Comparison of ENCODE assay signal across 11 cellular contexts in the genomic region with DNA sequence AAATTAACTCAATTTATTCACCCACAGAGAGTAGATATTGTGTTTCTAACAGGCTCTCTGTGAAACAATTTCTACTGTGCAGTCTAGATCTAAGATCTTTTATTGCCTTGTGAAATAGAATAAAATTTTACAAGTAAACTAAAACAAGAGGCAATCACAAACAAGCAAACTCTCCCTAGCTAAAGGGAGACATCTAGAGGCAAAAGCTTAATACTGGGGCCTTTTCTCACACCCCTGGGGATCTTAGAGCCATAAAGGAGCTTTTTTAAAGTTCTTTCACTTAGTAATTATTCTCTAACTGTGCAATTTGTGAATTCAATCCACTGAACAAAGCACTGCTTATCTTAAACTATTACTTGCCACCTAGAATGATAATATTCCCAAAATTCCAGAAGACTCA. TPM values are rescaled to one million over a fixed set of nuclear protein-coding genes. Genes with fewer than 3 reads are reported as not detected.
DNase-seq lines count a peak whose midpoint lies in the region; ATAC-seq, FAIRE-seq and TF ChIP-seq lines count a peak whose summit lies in the region.
"Had no signal": no experiment of that assay in that cellular context is flagged by ENCODE, and none has a peak within 500 bp of the region (broad histone marks: within the 10 kb centered on the region; RNA-seq: fewer than 3 reads in every experiment).

No MANE protein-coding gene starts in this region.

- peaks cover 24% of the 10 kb centered on the region for H3K36me3 Mint-ChIP-seq in type B pancreatic cell

- peaks cover 16% of the 10 kb centered on the region for H3K36me3 ChIP-seq in cardiac muscle cell
- H3K36me3 ChIP-seq in PC-3 (ENCODE audit: low read depth, low read length), result peaks cover 20% of the 10 kb centered on the region; the same call in 1 of the 2 replicates
- peaks cover 0 to 5% of the 10 kb centered on the region in 2 experiments for H3K36me3 ChIP-seq in endothelial cell of umbilical vein (ENCODE audit: control insufficient read depth in 2 of 2, extremely low read depth in 1 of 2, insufficient read depth in 2 of 2, low read length in 2 of 2)
- peaks cover 6 to 79% (median 21%) of the 10 kb centered on the region in 4 donors for H3K36me3 ChIP-seq in upper lobe of left lung

- H2AFZ ChIP-seq in PC-3 (ENCODE audit: low read length) (no peak overlapping the region), endothelial cell of umbilical vein (ENCODE audit: low read depth, low read length) (no peak overlapping the region)
- H2AFZ ChIP-seq: parathyroid adenoma had no signal

- CTCF ChIA-PET in PC-3 (lab: Charles Lee), result interaction anchor here (0.7 to 1.6 kb wide), 3 partner anchors 10 to 290 kb away, joined by 3 to 5 read pairs (median 4); no protein-coding TSS in a partner anchor
- CTCF ChIA-PET in endothelial cell of umbilical vein (lab: Charles Lee), result interaction anchor here (0.6 to 2.1 kb wide), 19 partner anchors 10 to 569 kb away, joined by 3 to 12 read pairs (median 4); partner anchors contain the start of gene ALG9

- TF ChIP-seq EP300 in upper lobe of left lung (IDR thresholded peaks at IDR 0.05), result no peak

- H3K9me1 ChIP-seq in endothelial cell of umbilical vein (replicated peaks; ENCODE audit: control insufficient read depth, extremely low read depth, insufficient read depth, low read length), result no peaks in the 10 kb centered on the region

- H3K4me1 ChIP-seq in cardiac muscle cell (ENCODE audit: low read depth) (peaks cover 5% of the 10 kb centered on the region), right cardiac atrium (ENCODE audit: control insufficient read depth, insufficient read depth, low read length) (no peaks in the 10 kb centered on the region), PC-3 (ENCODE audit: insufficient read depth, low read length) (peaks cover 15% of the 10 kb centered on the region), endothelial cell of umbilical vein (ENCODE audit: control insufficient read depth, extremely low read depth, insufficient read depth, low read length) (peaks cover 2% of the 10 kb centered on the region), upper lobe of left lung (no peaks in the 10 kb centered on the region)
- H3K4me1 ChIP-seq: parathyroid adenoma, SJSA1 had no signal

- no peaks in the 10 kb centered on the region for H3K9me3 Mint-ChIP-seq in type B pancreatic cell

- no peak overlapping the region for H3K4me3 Mint-ChIP-seq in type B pancreatic cell

- H3K9me3 ChIP-seq in cardiac muscle cell (ENCODE audit: low read depth), result no peaks in the 10 kb centered on the region
- H3K9me3 ChIP-seq in right cardiac atrium (ENCODE audit: control insufficient read depth, low read length), result no peaks in the 10 kb centered on the region
- H3K9me3 ChIP-seq in PC-3 (ENCODE audit: low read length), result no peaks in the 10 kb centered on the region
- H3K9me3 ChIP-seq in endothelial cell of umbilical vein (replicated peaks; ENCODE audit: control insufficient read depth, insufficient read depth, low read length), result no peaks in the 10 kb centered on the region
- H3K9me3 ChIP-seq in upper lobe of left lung, result no peaks in the 10 kb centered on the region
- H3K9me3 ChIP-seq: SJSA1 had no signal

- intact Hi-C loops in right cardiac atrium (cut with DNase I), result no loop called here
- intact Hi-C loops in PC-3 (cut with micrococcal nuclease), result no loop called here
- intact Hi-C loops in endothelial cell of umbilical vein (cut with micrococcal nuclease), result no loop called here
- intact Hi-C loops in posterior cingulate gyrus (cut with DNase I), result no loop called here

- H3K79me2 ChIP-seq in PC-3 (ENCODE audit: low read length) (no peaks in the 10 kb centered on the region), endothelial cell of umbilical vein (ENCODE audit: control insufficient read depth, insufficient read depth, low read length) (no peaks in the 10 kb centered on the region)
- H3K79me2 ChIP-seq: parathyroid adenoma had no signal

- BruUV-seq in PC-3 (replicated peaks; lab: Mats Ljungman, UMichigan), result no TSS peak
- BruUV-seq in endothelial cell of umbilical vein (replicated peaks; lab: Mats Ljungman, UMichigan), result no TSS peak

- no peak for FAIRE-seq in endothelial cell of umbilical vein (lab: Jason Lieb, UNC)

- dilution Hi-C loops in endothelial cell of umbilical vein (cut with MboI; ENCODE audit: extremely low pct_ligation_motif_present, low sequenced_read_pairs), result no loop called here

- H3K27me3 ChIP-seq in cardiac muscle cell (no peaks in the 10 kb centered on the region), right cardiac atrium (ENCODE audit: control insufficient read depth, insufficient read depth) (no peaks in the 10 kb centered on the region), PC-3 (ENCODE audit: low read length) (no peaks in the 10 kb centered on the region), endothelial cell of umbilical vein (ENCODE audit: control insufficient read depth in 2 of 2, insufficient read depth in 2 of 2, low read length in 2 of 2) (no peaks in the 10 kb centered on the region), upper lobe of left lung (no peaks in the 10 kb centered on the region)
- H3K27me3 ChIP-seq: SJSA1 had no signal

- POLR2A ChIA-PET in PC-3 (lab: Charles Lee; ENCODE audit: unreplicated experiment) (interaction anchor here (0.6 kb wide), 1 partner anchor 1463 kb away, joined by 3 read pairs; the partner anchor contains the start of gene TTC12), endothelial cell of umbilical vein (lab: Charles Lee) (no interaction called here)

- H3K4me2 ChIP-seq in PC-3 (ENCODE audit: low read length), result no peak overlapping the region
- no peak overlapping the region for H3K4me2 ChIP-seq in endothelial cell of umbilical vein (ENCODE audit: insufficient read depth, low read length)

- H3K9ac ChIP-seq in PC-3 (ENCODE audit: low read length) (no peak overlapping the region), endothelial cell of umbilical vein (replicated peaks; ENCODE audit: extremely low read depth, insufficient read depth, low read length) (no peak overlapping the region)
- H3K9ac ChIP-seq: parathyroid adenoma had no signal

- H3K4me3 ChIP-seq in cardiac muscle cell (no peak overlapping the region), right cardiac atrium (ENCODE audit: low read length) (no peak overlapping the region), PC-3 (ENCODE audit: low read length) (no peak overlapping the region), endothelial cell of umbilical vein (replicated peaks in 1 of 3; ENCODE audit: insufficient read depth in 1 of 3, low read depth in 1 of 3, low read length in 3 of 3) (no peak overlapping the region), upper lobe of left lung (no peak overlapping the region)
- H3K4me3 ChIP-seq: SJSA1 had no signal

- TF ChIP-seq CTCF in cardiac muscle cell (IDR thresholded peaks at IDR 0.05; ENCODE audit: low read depth, low read length) (peak; percentile 60), PC-3 (conservative IDR thresholded peaks at IDR 0.05; ENCODE audit: low read depth, low read length) (peak; percentile 82), endothelial cell of umbilical vein (IDR thresholded peaks at IDR 0.05; ENCODE audit: extremely low read depth in 1 of 2, insufficient read depth in 1 of 2, low read depth in 1 of 2, low read length in 2 of 2) (peak in 1 of 2 donors; percentile 23), type B pancreatic cell (conservative IDR thresholded peaks at IDR 0.05) (peak; percentile 21), upper lobe of left lung (IDR thresholded peaks at IDR 0.05) (peak in 1 of 6 experiments; percentile 17)

- DNase-seq in cardiac muscle cell (ENCODE audit: low read depth in 1 of 2, low spot score in 1 of 2), result peak in 1 of 2 donors; percentile 50
- no peak for DNase-seq in right cardiac atrium
- peak; percentile 48 for DNase-seq in PC-3
- peak; percentile 18 for DNase-seq in endothelial cell of umbilical vein (ENCODE audit: low read depth, low spot score)
- no peak for DNase-seq in type B pancreatic cell (ENCODE audit: extremely low spot score, unreplicated experiment)
- DNase-seq in upper lobe of left lung, result no peak
- no peak for DNase-seq in GF-D8 (lab: John Stamatoyannopoulos, UW)
- no peak for DNase-seq in posterior cingulate gyrus
- DNase-seq: activated gamma-delta T cell had no signal

- no peaks in the 10 kb centered on the region for H3K27me3 Mint-ChIP-seq in type B pancreatic cell

- TF ChIP-seq POLR2A in endothelial cell of umbilical vein (IDR thresholded peaks at IDR 0.05; ENCODE audit: low read depth, low read length) (no peak), upper lobe of left lung (IDR thresholded peaks at IDR 0.05) (no peak)

- peaks cover 7% of the 10 kb centered on the region for H3K4me1 Mint-ChIP-seq in type B pancreatic cell (ENCODE audit: unreplicated experiment)

- no peaks in the 10 kb centered on the region for H4K20me1 ChIP-seq in PC-3 (ENCODE audit: low read length)
- H4K20me1 ChIP-seq in endothelial cell of umbilical vein (replicated peaks; ENCODE audit: control insufficient read depth, extremely low read depth, insufficient read depth, low read length), result no peaks in the 10 kb centered on the region

- H3K27ac ChIP-seq in cardiac muscle cell, result no peak overlapping the region
- H3K27ac ChIP-seq in right cardiac atrium (ENCODE audit: low read length), result no peak overlapping the region
- H3K27ac ChIP-seq in PC-3 (ENCODE audit: low read length), result no peak overlapping the region
- no peak overlapping the region for H3K27ac ChIP-seq in endothelial cell of umbilical vein (ENCODE audit: insufficient read depth, low read depth, low read length)
- no peak overlapping the region for H3K27ac ChIP-seq in upper lobe of left lung
- H3K27ac ChIP-seq: parathyroid adenoma, SJSA1 had no signal

- H3K27ac Mint-ChIP-seq in type B pancreatic cell, result no peak overlapping the region

- ATAC-seq in right cardiac atrium, result no peak
- ATAC-seq in PC-3, result peak; percentile 57
- ATAC-seq in upper lobe of left lung (ENCODE audit: low FRiP score in 2 of 2), result no peak

- H3F3A ChIP-seq in PC-3 (ENCODE audit: low read length, unreplicated experiment), result peaks cover 2% of the 10 kb centered on the region

- no peaks in the 10 kb centered on the region for H3K9me2 ChIP-seq in PC-3 (replicated peaks; ENCODE audit: low read length)

RNA-seq across cellular contexts. Expression of gene ALG9, which starts 19.7 kb away (rescaled TPM):
- 35.3 and 49.9 TPM in 2 replicates for total RNA-seq in cardiac muscle cell
- 32.8 and 46.1 TPM in 2 replicates for polyA plus RNA-seq in cardiac muscle cell
- total RNA-seq in right cardiac atrium, result 10 to 100 TPM; 17.0 to 84.9 (median 23.8) TPM
- 16.3 TPM for polyA plus RNA-seq in right cardiac atrium
- total RNA-seq in PC-3 (2014; rRNA removed), result 29.4 and 34.3 TPM in 2 replicates
- 29.1 and 33.5 TPM in 2 replicates for total RNA-seq in endothelial cell of umbilical vein
- 29.4 TPM in 2 replicates for polyA plus RNA-seq in endothelial cell of umbilical vein
- polyA plus RNA-seq in endothelial cell of umbilical vein (2011; cell fraction: cytosol; rRNA removed), result 19.2 and 21.1 TPM in 2 replicates
- polyA plus RNA-seq in endothelial cell of umbilical vein (2011; cell fraction: nucleus; rRNA removed), result 48.4 and 54.2 TPM in 2 replicates
- polyA plus RNA-seq in endothelial cell of umbilical vein (2012), result 22.9 and 31.3 TPM in 2 replicates
- 61.2 and 61.9 TPM in 2 replicates for polyA minus RNA-seq in endothelial cell of umbilical vein
- 21.8 TPM for polyA minus RNA-seq in endothelial cell of umbilical vein (2011; cell fraction: cytosol; rRNA and poly(A)+ RNA removed)
- polyA minus RNA-seq in endothelial cell of umbilical vein (2011; cell fraction: nucleus; rRNA and poly(A)+ RNA removed), result 36.0 and 46.6 TPM in 2 replicates
- 26.0 and 44.0 TPM in 2 replicates for total RNA-seq in type B pancreatic cell (ENCODE audit: low replicate concordance)
- total RNA-seq in upper lobe of left lung, result 10 to 100 TPM; 15.7 to 34.8 (median 20.9) TPM

RNA-seq across cellular contexts. Expression of gene FDXACB1, which starts 27.3 kb away (rescaled TPM):
- total RNA-seq in cardiac muscle cell (2.9 and 3.3 TPM in 2 replicates), right cardiac atrium (1 to 10 TPM; 1.6 to 1.7 (median 1.6) TPM), PC-3 (2014; rRNA removed) (2.5 and 3.0 TPM in 2 replicates), endothelial cell of umbilical vein (1.4 and 3.3 TPM in 2 replicates), type B pancreatic cell (ENCODE audit: low replicate concordance) (2.6 and 2.9 TPM in 2 replicates), upper lobe of left lung (1 to 10 TPM in 5 of 6 donors, under 1 TPM in 1; 0.44 to 5.2 (median 2.6) TPM)
- polyA plus RNA-seq in cardiac muscle cell (4.9 and 5.5 TPM in 2 replicates), right cardiac atrium (1.1 TPM), endothelial cell of umbilical vein (1.1 and 1.3 TPM in 2 replicates)
- polyA plus RNA-seq in endothelial cell of umbilical vein (2011; cell fraction: cytosol; rRNA removed), result 1.3 and 1.4 TPM in 2 replicates
- polyA plus RNA-seq in endothelial cell of umbilical vein (2011; cell fraction: nucleus; rRNA removed), result 1.9 and 2.2 TPM in 2 replicates
- 2.2 and 2.9 TPM in 2 replicates for polyA plus RNA-seq in endothelial cell of umbilical vein (2012)
- polyA minus RNA-seq in endothelial cell of umbilical vein, result 1.1 and 2.0 TPM in 2 replicates
- 1.9 TPM for polyA minus RNA-seq in endothelial cell of umbilical vein (2011; cell fraction: cytosol; rRNA and poly(A)+ RNA removed)
- polyA minus RNA-seq in endothelial cell of umbilical vein (2011; cell fraction: nucleus; rRNA and poly(A)+ RNA removed), result 0.77 and 1.5 TPM in 2 replicates

RNA-seq across cellular contexts. Expression of gene CFAP68, which starts 27.7 kb away (rescaled TPM):
- total RNA-seq in cardiac muscle cell (24.5 and 33.0 TPM in 2 replicates), right cardiac atrium (10 to 100 TPM; 22.8 to 51.1 (median 32.0) TPM), PC-3 (2014; rRNA removed) (26.0 and 27.4 TPM in 2 replicates), endothelial cell of umbilical vein (7.4 TPM in 2 replicates), type B pancreatic cell (ENCODE audit: low replicate concordance) (24.0 and 29.5 TPM in 2 replicates), upper lobe of left lung (10 to 100 TPM in 5 of 6 donors, 1 to 10 TPM in 1; 2.1 to 29.4 (median 19.5) TPM)
- polyA plus RNA-seq in cardiac muscle cell (49.6 and 50.2 TPM in 2 replicates), right cardiac atrium (51.5 TPM), endothelial cell of umbilical vein (9.0 and 10.6 TPM in 2 replicates)
- 9.1 and 9.9 TPM in 2 replicates for polyA plus RNA-seq in endothelial cell of umbilical vein (2011; cell fraction: cytosol; rRNA removed)
- polyA plus RNA-seq in endothelial cell of umbilical vein (2011; cell fraction: nucleus; rRNA removed), result 2.7 and 3.2 TPM in 2 replicates
- 15.1 and 15.3 TPM in 2 replicates for polyA plus RNA-seq in endothelial cell of umbilical vein (2012)
- 1.7 and 7.5 TPM in 2 replicates for polyA minus RNA-seq in endothelial cell of umbilical vein
- 3.9 TPM for polyA minus RNA-seq in endothelial cell of umbilical vein (2011; cell fraction: cytosol; rRNA and poly(A)+ RNA removed)
- 1.5 and 1.9 TPM in 2 replicates for polyA minus RNA-seq in endothelial cell of umbilical vein (2011; cell fraction: nucleus; rRNA and poly(A)+ RNA removed)

RNA-seq across cellular contexts. Expression of gene CRYAB, which starts 59.9 kb away (rescaled TPM):
- total RNA-seq in cardiac muscle cell (15.3 and 48.6 TPM in 2 replicates), right cardiac atrium (1,000 to 10,000 TPM; 4,923 to 5,929 (median 5,581) TPM), PC-3 (2014; rRNA removed) (not detected in 2 replicates), endothelial cell of umbilical vein (not detected in 2 replicates), type B pancreatic cell (ENCODE audit: low replicate concordance) (0.48 TPM in 1 of 2 replicates, not detected in the other), upper lobe of left lung (10 to 100 TPM; 21.0 to 79.7 (median 30.2) TPM)
- polyA plus RNA-seq in cardiac muscle cell (31.3 and 91.8 TPM in 2 replicates), right cardiac atrium (9,689 TPM), endothelial cell of umbilical vein (0.32 and 0.48 TPM in 2 replicates)
- 0.12 and 0.23 TPM in 2 replicates for polyA plus RNA-seq in endothelial cell of umbilical vein (2011; cell fraction: cytosol; rRNA removed)
- not detected in 2 replicates for polyA plus RNA-seq in endothelial cell of umbilical vein (2011; cell fraction: nucleus; rRNA removed)
- polyA plus RNA-seq in endothelial cell of umbilical vein (2012), result 1.1 TPM in 1 of 2 replicates, not detected in the other
- 0.49 and 0.58 TPM in 2 replicates for polyA minus RNA-seq in endothelial cell of umbilical vein
- polyA minus RNA-seq in endothelial cell of umbilical vein (2011; cell fraction: cytosol; rRNA and poly(A)+ RNA removed), result not detected
- polyA minus RNA-seq in endothelial cell of umbilical vein (2011; cell fraction: nucleus; rRNA and poly(A)+ RNA removed), result not detected in 2 replicates

Comparison
In these comparisons a context has a peak if more than half of its experiments do, and no peak if none do; other contexts are left out.
1. DNase-seq: peak in PC-3 (single experiment) and endothelial cell of umbilical vein (single experiment); none in right cardiac atrium (0 of 3), type B pancreatic cell (single experiment), upper lobe of left lung (0 of 2), GF-D8 (single experiment) and posterior cingulate gyrus (0 of 10).